1 cellular context compared by ENCODE assay signal in genomic region chr17:50149099-50149424, GRCh38.
A peak's percentile ranks its signal among the peaks of the same experiment; 100 is the strongest.
TF ChIP-seq lines count a peak whose summit lies in the region.

No MANE protein-coding gene starts in this region.

TF ChIP-seq in GM12878, 131 proteins besides CTCF, POLR2A, EP300 and RAD21:
- TF ChIP-seq TARDBP (IDR thresholded peaks at IDR 0.05; ENCODE audit: borderline replicate concordance) = no peak
- TF ChIP-seq YY1 (IDR thresholded peaks at IDR 0.05; ENCODE audit: low read depth, low read length) = peak; percentile 28; the same call in 1 of the 2 replicates
- peak in 1 of 2 experiments; percentile 40; a peak in 1 of 4 replicates for TF ChIP-seq SRF (IDR thresholded peaks at IDR 0.05; ENCODE audit: low read depth in 2 of 2, low read length in 2 of 2)
- TF ChIP-seq TAF1 (IDR thresholded peaks at IDR 0.05; ENCODE audit: borderline replicate concordance, low read depth, low read length) = peak; percentile 7; the same call in 1 of the 2 replicates
- no peak for TF ChIP-seq MTA3 (IDR thresholded peaks at IDR 0.05; ENCODE audit: borderline replicate concordance, low read length)
- TF ChIP-seq NFXL1 (IDR thresholded peaks at IDR 0.05; ENCODE audit: borderline replicate concordance) = peak; percentile 90; the same call in 1 of the 2 replicates
TF ChIP-seq in GM12878: peak in this region for 4.
